10 cellular contexts compared by ENCODE assay signal in the genomic region with DNA sequence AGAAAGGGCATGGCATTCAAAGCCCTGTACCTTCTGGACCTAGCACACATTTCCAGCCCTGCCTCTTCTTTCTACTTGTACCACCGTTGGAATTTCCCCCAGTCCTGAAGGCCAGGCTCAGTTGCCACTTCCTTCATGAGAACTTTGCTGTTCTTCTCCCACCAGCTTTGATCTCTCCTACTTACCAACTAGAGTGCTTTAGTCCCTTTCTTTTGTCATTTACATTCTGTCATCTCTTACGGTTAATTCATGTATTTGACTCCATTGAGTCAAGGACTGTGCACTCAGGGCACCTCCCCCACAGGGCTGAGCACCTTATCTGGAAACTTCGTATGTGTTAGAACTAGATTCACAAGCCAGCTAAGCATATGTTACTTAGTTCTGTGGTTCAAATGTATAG. TPM values are rescaled to one million over a fixed set of nuclear protein-coding genes. Genes with fewer than 3 reads are reported as not detected.
A peak's percentile ranks its signal among the peaks of the same experiment; 100 is the strongest.
DNase-seq lines count a peak whose midpoint lies in the region; ATAC-seq and TF ChIP-seq lines count a peak whose summit lies in the region.
"Had no signal": no experiment of that assay in that cellular context is flagged by ENCODE, and none has a peak within 500 bp of the region (broad histone marks: within the 10 kb centered on the region; RNA-seq: fewer than 3 reads in every experiment).

No MANE protein-coding gene starts in this region.

- TF ChIP-seq POLR2A in vagina (IDR thresholded peaks at IDR 0.05), result no peak

- H3K27me3 ChIP-seq in vagina, result no peaks in the 10 kb centered on the region
- H3K27me3 ChIP-seq: right atrium auricular region had no signal

- H3K4me3 Mint-ChIP-seq in natural killer cell, result peak overlapping the region; percentile 33

- DNase-seq in T-helper 22 cell (ENCODE audit: low read depth) (peak; percentile 34), natural killer cell (no peak), NCI-H2196 (lab: John Stamatoyannopoulos, UW; ENCODE audit: unreplicated experiment) (no peak), vagina (ENCODE audit: extremely low spot score in 2 of 2) (no peak)
- peak; percentile 48 for DNase-seq in activated T-cell treated with anti-CD3 and anti-CD28 coated beads, Interleukin-2, amount 50 U/mL, for 1 hour
- DNase-seq in stimulated activated naive CD4-positive, alpha-beta T cell (lab: John Stamatoyannopoulos, UW), result peak in 4 of 6 experiments; percentile 16 to 40 (median 25)
- DNase-seq: PC-3 had no signal

- no peaks in the 10 kb centered on the region for H3K36me3 ChIP-seq in vagina
- H3K36me3 ChIP-seq: right atrium auricular region, thoracic aorta had no signal

- H3K9me3 ChIP-seq in vagina, result no peaks in the 10 kb centered on the region
- H3K9me3 ChIP-seq: right atrium auricular region, thoracic aorta had no signal

- H3K9me3 Mint-ChIP-seq in natural killer cell, result no peaks in the 10 kb centered on the region

- no peak overlapping the region for H3K4me3 ChIP-seq in vagina
- H3K4me3 ChIP-seq: right atrium auricular region, thoracic aorta had no signal

- no peaks in the 10 kb centered on the region for H3K36me3 Mint-ChIP-seq in natural killer cell

- intact Hi-C loops in natural killer cell (cut with micrococcal nuclease) (loop anchor here (2.0 kb wide), 1 partner anchor 27 kb away; the partner anchor contains the start of gene BICDL1), vagina (cut with DNase I) (no loop called here)

- no peak for TF ChIP-seq CTCF in natural killer cell (IDR thresholded peaks at IDR 0.05)
- TF ChIP-seq CTCF in vagina (IDR thresholded peaks at IDR 0.05), result no peak

- no peaks in the 10 kb centered on the region for H3K27me3 Mint-ChIP-seq in natural killer cell (ENCODE audit: low read depth in 2 of 2)

- H3K27ac Mint-ChIP-seq in natural killer cell, result peak overlapping the region; percentile 50 to 82

- H3K4me1 Mint-ChIP-seq in natural killer cell, result peaks cover 30 to 36% of the 10 kb centered on the region in 2 donors

- no peak for ATAC-seq in natural killer cell
- ATAC-seq in GM18868 (IDR thresholded peaks at IDR 0.05; ENCODE audit: unreplicated experiment), result no peak
- ATAC-seq: PC-3 had no signal

- H3K4me1 ChIP-seq in vagina, result no peaks in the 10 kb centered on the region
- H3K4me1 ChIP-seq: right atrium auricular region had no signal

- H3K27ac ChIP-seq in vagina, result no peak overlapping the region
- H3K27ac ChIP-seq: right atrium auricular region, thoracic aorta had no signal

RNA-seq across cellular contexts. Expression of gene BICDL1, which starts 26.3 kb away (rescaled TPM):
- total RNA-seq in natural killer cell, result 10 to 100 TPM; 29.3 to 37.1 (median 34.3) TPM
- 71.2 TPM for total RNA-seq in vagina

Comparison
In these comparisons a context has a peak if more than half of its experiments do, and no peak if none do; other contexts are left out.
1. DNase-seq: peak in T-helper 22 cell (single experiment), activated T-cell treated with anti-CD3 and anti-CD28 coated beads, Interleukin-2, amount 50 U/mL, for 1 hour (single experiment) and stimulated activated naive CD4-positive, alpha-beta T cell (4 of 6); none in natural killer cell (single experiment), NCI-H2196 (single experiment) and vagina (0 of 2).